In the genomic region with DNA sequence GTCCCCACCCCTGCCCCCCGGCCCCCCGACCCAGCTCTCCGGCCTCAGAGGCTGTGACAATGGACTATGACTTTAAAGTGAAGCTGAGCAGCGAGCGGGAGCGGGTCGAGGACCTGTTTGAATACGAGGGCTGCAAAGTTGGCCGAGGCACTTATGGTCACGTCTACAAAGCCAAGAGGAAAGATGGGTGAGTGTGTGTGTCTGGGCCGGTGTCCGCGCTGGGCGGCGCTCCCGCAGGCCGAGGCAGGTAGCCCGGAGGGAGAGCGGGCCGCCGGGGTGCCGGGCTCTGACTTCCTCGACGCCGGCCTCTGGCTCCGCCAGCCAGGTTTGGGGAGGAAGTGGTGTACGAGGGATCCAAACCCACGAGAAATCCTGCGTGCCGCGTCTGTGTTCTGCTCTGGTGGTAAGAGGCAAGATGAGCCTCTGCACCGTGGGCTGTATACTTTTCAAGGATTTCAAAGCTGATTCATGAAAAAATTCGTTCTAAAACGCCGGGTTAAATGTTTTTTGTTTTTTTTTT, we compare ENCODE assay signal across 8 cellular contexts. TPM values are rescaled to one million over a fixed set of nuclear protein-coding genes. Genes with fewer than 3 reads are reported as not detected.
DNase-seq lines count a peak whose midpoint lies in the region; ATAC-seq and TF ChIP-seq lines count a peak whose summit lies in the region.

No MANE protein-coding gene starts in this region.

- intact Hi-C loops in adrenal gland (cut with DNase I), result no loop called here

- DNase-seq in DMS153 (lab: John Stamatoyannopoulos, UW) (peak; percentile 40), HT-29 (ENCODE audit: low spot score) (peak; percentile 89), adrenal gland (peak; percentile 56 to 70 (median 62)), right atrium auricular region (ENCODE audit: low spot score) (peak; percentile 61), putamen (ENCODE audit: low spot score) (peak; percentile 34), NCI-H446 treated with DMSO at 0.1 percent for 48 hours (lab: John Stamatoyannopoulos, UW) (no peak)

- TF ChIP-seq CTCF in adrenal gland (IDR thresholded peaks at IDR 0.05) (peak in 1 of 6 experiments; percentile 25), right atrium auricular region (IDR thresholded peaks at IDR 0.05) (no peak)

- peak in 1 of 2 donors; percentile 34 for TF ChIP-seq POLR2A in adrenal gland (IDR thresholded peaks at IDR 0.05)

- H3K9me3 ChIP-seq in adrenal gland (replicated peaks in 1 of 3) (no peaks in the 10 kb centered on the region), right atrium auricular region (no peaks in the 10 kb centered on the region)

- H3K27ac ChIP-seq in adrenal gland (peak overlapping the region in 4 of 5 donors; percentile 83 to 94 (median 92)), right atrium auricular region (peak overlapping the region; percentile 88 to 94)

- H3K4me3 ChIP-seq in adrenal gland (peak overlapping the region; percentile 35 to 93 (median 83)), right atrium auricular region (peak overlapping the region; percentile 86 to 88)

- peaks cover 9 to 22% of the 10 kb centered on the region in 2 donors for H3K4me1 ChIP-seq in adrenal gland (replicated peaks in 1 of 2)
- peaks cover 0 to 24% of the 10 kb centered on the region in 2 donors for H3K4me1 ChIP-seq in right atrium auricular region

- ATAC-seq in GM21381 (IDR thresholded peaks at IDR 0.05; ENCODE audit: unreplicated experiment), result peak; percentile 31
- ATAC-seq in SK-N-SH treated with all-trans-retinoic acid at 6 μM for 48 hours, result peak; percentile 72

- 0 to 1% (median 0%) methylated on average over 27 to 35 of the region's 35 CpGs for WGBS in adrenal gland, 4 donors

- no peaks in the 10 kb centered on the region for H3K36me3 ChIP-seq in adrenal gland (replicated peaks in 1 of 2)
- no peaks in the 10 kb centered on the region for H3K36me3 ChIP-seq in right atrium auricular region

- no peaks in the 10 kb centered on the region for H3K27me3 ChIP-seq in adrenal gland
- no peaks in the 10 kb centered on the region for H3K27me3 ChIP-seq in right atrium auricular region

TF ChIP-seq in SK-N-SH treated with all-trans-retinoic acid at 6 μM for 48 hours, 23 proteins besides CTCF, POLR2A, EP300 and RAD21:
- TF ChIP-seq GLIS3 (CRISPR knock-in tag; IDR thresholded peaks at IDR 0.05) (no peak), ZFP3 (CRISPR knock-in tag; IDR thresholded peaks at IDR 0.05) (no peak), OSR1 (CRISPR knock-in tag; IDR thresholded peaks at IDR 0.05) (no peak), ZC3H10 (CRISPR knock-in tag; IDR thresholded peaks at IDR 0.05) (no peak), SNAI2 (CRISPR knock-in tag; IDR thresholded peaks at IDR 0.05) (no peak), TOX (CRISPR knock-in tag; IDR thresholded peaks at IDR 0.05; ENCODE audit: borderline replicate concordance) (no peak), TCF4 (CRISPR knock-in tag; IDR thresholded peaks at IDR 0.05; ENCODE audit: borderline replicate concordance) (no peak), CREB5 (CRISPR knock-in tag; IDR thresholded peaks at IDR 0.05; ENCODE audit: low read depth) (no peak), CSDC2 (CRISPR knock-in tag; IDR thresholded peaks at IDR 0.05) (no peak), ISL1 (CRISPR knock-in tag; IDR thresholded peaks at IDR 0.05) (no peak), ESRRG (CRISPR knock-in tag; IDR thresholded peaks at IDR 0.05) (no peak), RARB (CRISPR knock-in tag; IDR thresholded peaks at IDR 0.05) (no peak), PATZ1 (CRISPR knock-in tag; IDR thresholded peaks at IDR 0.05; ENCODE audit: borderline replicate concordance) (no peak), ZNF565 (CRISPR knock-in tag; conservative IDR thresholded peaks at IDR 0.05; ENCODE audit: low read depth) (no peak), TSHZ2 (CRISPR knock-in tag; IDR thresholded peaks at IDR 0.05) (no peak), BACH2 (CRISPR knock-in tag; IDR thresholded peaks at IDR 0.05; ENCODE audit: borderline replicate concordance) (no peak), ZNF70 (CRISPR knock-in tag; IDR thresholded peaks at IDR 0.05) (no peak)
- TF ChIP-seq, protein P1, sequence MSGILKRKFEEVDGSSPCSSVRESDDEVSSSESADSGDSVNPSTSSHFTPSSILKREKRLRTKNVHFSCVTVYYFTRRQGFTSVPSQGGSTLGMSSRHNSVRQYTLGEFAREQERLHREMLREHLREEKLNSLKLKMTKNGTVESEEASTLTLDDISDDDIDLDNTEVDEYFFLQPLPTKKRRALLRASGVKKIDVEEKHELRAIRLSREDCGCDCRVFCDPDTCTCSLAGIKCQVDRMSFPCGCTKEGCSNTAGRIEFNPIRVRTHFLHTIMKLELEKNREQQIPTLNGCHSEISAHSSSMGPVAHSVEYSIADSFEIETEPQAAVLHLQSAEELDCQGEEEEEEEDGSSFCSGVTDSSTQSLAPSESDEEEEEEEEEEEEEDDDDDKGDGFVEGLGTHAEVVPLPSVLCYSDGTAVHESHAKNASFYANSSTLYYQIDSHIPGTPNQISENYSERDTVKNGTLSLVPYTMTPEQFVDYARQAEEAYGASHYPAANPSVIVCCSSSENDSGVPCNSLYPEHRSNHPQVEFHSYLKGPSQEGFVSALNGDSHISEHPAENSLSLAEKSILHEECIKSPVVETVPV (CRISPR knock-in tag; IDR thresholded peaks at IDR 0.05), result no peak

RNA-seq across cellular contexts. Expression of gene CDK8, which starts 0.7 kb away (rescaled TPM):
- 23.7 and 26.0 TPM in 2 replicates for total RNA-seq in HT-29 (2014; rRNA removed; shearing (Covaris generic))
- total RNA-seq in adrenal gland (10 to 100 TPM in 5 of 8 donors, 1 to 10 TPM in 3; 7.7 to 18.3 (median 10.6) TPM), right atrium auricular region (10 to 100 TPM in 1 of 2 donors, 1 to 10 TPM in 1; 8.6 to 10.4 TPM)
- polyA plus RNA-seq in adrenal gland, result 10 to 100 TPM; 10.2 to 28.5 (median 12.0) TPM

RNA-seq across cellular contexts. Expression of gene RNF6, which starts 32.5 kb away (rescaled TPM):
- 50.3 and 55.6 TPM in 2 replicates for total RNA-seq in HT-29 (2014; rRNA removed; shearing (Covaris generic))
- 10 to 100 TPM; 21.1 to 63.4 (median 31.4) TPM for total RNA-seq in adrenal gland
- polyA plus RNA-seq in adrenal gland, result 10 to 100 TPM; 14.4 to 56.0 (median 15.9) TPM
- 10 to 100 TPM; 14.1 to 26.2 TPM for total RNA-seq in right atrium auricular region
